1 cellular context compared by ENCODE assay signal in the genomic region with DNA sequence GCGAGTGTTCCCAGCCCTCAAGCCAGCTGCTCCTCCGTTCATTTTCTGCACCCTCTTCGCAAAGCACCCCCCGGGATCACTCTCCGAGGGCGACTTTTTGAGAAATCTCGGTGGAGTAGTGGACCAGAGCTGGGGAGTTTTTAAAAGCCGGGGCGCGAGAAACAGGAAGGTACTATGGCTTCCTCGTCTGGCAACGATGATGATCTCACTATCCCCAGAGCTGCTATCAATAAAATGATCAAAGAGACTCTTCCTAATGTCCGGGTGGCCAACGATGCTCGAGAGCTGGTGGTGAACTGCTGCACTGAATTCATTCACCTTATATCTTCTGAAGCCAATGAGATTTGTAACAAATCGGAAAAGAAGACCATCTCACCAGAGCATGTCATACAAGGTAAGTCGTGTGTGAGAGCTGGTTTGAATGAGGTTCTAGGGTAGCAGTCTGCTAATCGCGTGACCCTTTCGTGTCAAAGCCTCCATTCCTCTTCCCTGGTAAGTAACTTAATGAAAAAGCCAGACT.
TF ChIP-seq lines count a peak whose summit lies in the region.

No MANE protein-coding gene starts in this region.

TF ChIP-seq in HCT116, 20 proteins besides CTCF, POLR2A, EP300 and RAD21 (continued from another document):
- TF ChIP-seq, protein P1, sequence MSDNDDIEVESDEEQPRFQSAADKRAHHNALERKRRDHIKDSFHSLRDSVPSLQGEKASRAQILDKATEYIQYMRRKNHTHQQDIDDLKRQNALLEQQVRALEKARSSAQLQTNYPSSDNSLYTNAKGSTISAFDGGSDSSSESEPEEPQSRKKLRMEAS (IDR thresholded peaks at IDR 0.05) = no peak
- TF ChIP-seq REST (IDR thresholded peaks at IDR 0.05; ENCODE audit: low read depth) (no peak), CEBPB (IDR thresholded peaks at IDR 0.05; ENCODE audit: low read depth) (no peak), ZFX (IDR thresholded peaks at IDR 0.05) (no peak)
- TF ChIP-seq, protein P2, sequence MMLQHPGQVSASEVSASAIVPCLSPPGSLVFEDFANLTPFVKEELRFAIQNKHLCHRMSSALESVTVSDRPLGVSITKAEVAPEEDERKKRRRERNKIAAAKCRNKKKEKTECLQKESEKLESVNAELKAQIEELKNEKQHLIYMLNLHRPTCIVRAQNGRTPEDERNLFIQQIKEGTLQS (IDR thresholded peaks at IDR 0.05) = no peak
